ENCODE assay signal across 8 cellular contexts in genomic region chr17:44108440-44109311, GRCh38. TPM values are rescaled to one million over a fixed set of nuclear protein-coding genes. Genes with fewer than 3 reads are reported as not detected.
DNase-seq lines count a peak whose midpoint lies in the region; ATAC-seq and TF ChIP-seq lines count a peak whose summit lies in the region.

No MANE protein-coding gene starts in this region.

- H3K9ac ChIP-seq in trophoblast cell (ENCODE audit: low read length): no peak overlapping the region

- peaks cover 54% of the 10 kb centered on the region for H3K4me1 ChIP-seq in SJSA1 (replicated peaks)
- no peaks in the 10 kb centered on the region for H3K4me1 ChIP-seq in foreskin keratinocyte
- peaks cover 20 to 23% of the 10 kb centered on the region in 2 experiments for H3K4me1 ChIP-seq in trophoblast cell (ENCODE audit: control insufficient read depth in 1 of 2, insufficient read depth in 2 of 2, low read length in 2 of 2)

- H2AFZ ChIP-seq in trophoblast cell (ENCODE audit: insufficient read depth, low read length, poor library complexity): no peak overlapping the region

- H3K36me3 ChIP-seq in SJSA1: peaks cover 38% of the 10 kb centered on the region
- H3K36me3 ChIP-seq in trophoblast cell (ENCODE audit: control insufficient read depth in 1 of 2, insufficient read depth in 2 of 2, low read length in 2 of 2): peaks cover 4 to 10% of the 10 kb centered on the region in 2 experiments

- peak overlapping the region; percentile 39 for H2BK120ac ChIP-seq in trophoblast cell (ENCODE audit: insufficient read depth, low read length, poor library complexity)

- no peak for TF ChIP-seq CTCF in foreskin keratinocyte (conservative IDR thresholded peaks at IDR 0.05)

- WGBS in trophoblast cell (ENCODE audit: extremely low coverage, insufficient coverage, insufficient read length): no CpG with 5 or more reads among the region's 16 CpGs

- peak overlapping the region; percentile 80 for H4K91ac ChIP-seq in trophoblast cell (ENCODE audit: low read depth, low read length)

- in situ Hi-C loops in Caki2 (cut with HindIII; ENCODE audit: low pct_unique_long_range_greater_than_20kb, low sequenced_read_pairs): no loop called here

- peak overlapping the region; percentile 20 for H4K8ac ChIP-seq in trophoblast cell (ENCODE audit: low read depth, low read length)

- H3K14ac ChIP-seq in trophoblast cell (ENCODE audit: low read length): peak overlapping the region; percentile 10

- H3K4ac ChIP-seq in trophoblast cell (ENCODE audit: low read depth, low read length): peak overlapping the region; percentile 2

- peak; percentile 96 for DNase-seq in Caki2 (ENCODE audit: low read depth)
- DNase-seq in SJSA1 (ENCODE audit: low read depth in 1 of 2, low spot score in 2 of 2): peak; percentile 99
- DNase-seq in foreskin keratinocyte: no peak
- DNase-seq in trophoblast cell: peak; percentile 98
- no peak for DNase-seq in NCI-H2107 treated with DMSO at 0.1 percent for 48 hours (lab: John Stamatoyannopoulos, UW; ENCODE audit: unreplicated experiment)
- DNase-seq in SKM-1 treated with dmso at 0.1 percent for 144 hours (lab: John Stamatoyannopoulos, UW; ENCODE audit: unreplicated experiment): no peak
- DNase-seq in activated naive CD4-positive, alpha-beta T cell treated with Interleukin-2 at 50 U/mL for 16 hours: no peak

- H3K4me2 ChIP-seq in trophoblast cell (ENCODE audit: low read length): peak overlapping the region; percentile 24

- H2BK12ac ChIP-seq in trophoblast cell (ENCODE audit: low read length): peak overlapping the region; percentile 6

- peak overlapping the region; percentile 44 for H3K4me3 ChIP-seq in SJSA1
- no peak overlapping the region for H3K4me3 ChIP-seq in trophoblast cell (ENCODE audit: low read depth, low read length)

- H3K79me2 ChIP-seq in trophoblast cell (ENCODE audit: control insufficient read depth, insufficient read depth, low read length, poor library complexity): peaks cover 2% of the 10 kb centered on the region

- H3K18ac ChIP-seq in trophoblast cell (ENCODE audit: low read length): peak overlapping the region; percentile 33

- H3K27me3 ChIP-seq in SJSA1 (replicated peaks) (no peaks in the 10 kb centered on the region), foreskin keratinocyte (no peaks in the 10 kb centered on the region), trophoblast cell (ENCODE audit: insufficient read depth, low read length) (no peaks in the 10 kb centered on the region)

- ATAC-seq in foreskin keratinocyte (peak; percentile 25), HG02970 (IDR thresholded peaks at IDR 0.05; ENCODE audit: low FRiP score, unreplicated experiment) (no peak)

- no peak overlapping the region for H3K23ac ChIP-seq in trophoblast cell (ENCODE audit: low read length)

- H3K27ac ChIP-seq in SJSA1 (peak overlapping the region; percentile 59), foreskin keratinocyte (no peak overlapping the region), trophoblast cell (ENCODE audit: low read depth, low read length) (peak overlapping the region; percentile 84)

- peak overlapping the region; percentile 40 for H2AK5ac ChIP-seq in trophoblast cell (ENCODE audit: low read length)

- H4K12ac ChIP-seq in trophoblast cell (ENCODE audit: low read depth, low read length): no peak overlapping the region

- peaks cover 23% of the 10 kb centered on the region for H3K79me1 ChIP-seq in trophoblast cell (ENCODE audit: low read length)

- no peaks in the 10 kb centered on the region for H3K9me3 ChIP-seq in SJSA1 (replicated peaks)
- H3K9me3 ChIP-seq in trophoblast cell (ENCODE audit: insufficient read depth, low read depth, low read length): no peaks in the 10 kb centered on the region

- peak overlapping the region; percentile 70 for H2BK5ac ChIP-seq in trophoblast cell (ENCODE audit: low read depth, low read length, poor library complexity)

RNA-seq across cellular contexts. Expression of gene HDAC5, which starts 14.8 kb away (rescaled TPM):
- total RNA-seq in Caki2 (2014; rRNA removed; shearing (Covaris generic); ENCODE audit: low replicate concordance): 30.9 and 38.0 TPM in 2 replicates
- total RNA-seq in SJSA1 (2014; rRNA removed; shearing (Covaris generic)): 143 and 298 TPM in 2 replicates
- 7.7 and 10.9 TPM in 2 replicates for total RNA-seq in foreskin keratinocyte
- 4.4 and 6.7 TPM in 2 replicates for polyA plus RNA-seq in foreskin keratinocyte
- 53.7 and 54.1 TPM in 2 replicates for polyA plus RNA-seq in trophoblast cell (2013)

RNA-seq across cellular contexts. Expression of gene HROB, which starts 33.1 kb away (rescaled TPM):
- 3.0 and 5.7 TPM in 2 replicates for total RNA-seq in Caki2 (2014; rRNA removed; shearing (Covaris generic); ENCODE audit: low replicate concordance)
- 10.1 and 10.2 TPM in 2 replicates for total RNA-seq in SJSA1 (2014; rRNA removed; shearing (Covaris generic))
- 11.1 and 12.9 TPM in 2 replicates for total RNA-seq in foreskin keratinocyte
- polyA plus RNA-seq in foreskin keratinocyte: 8.8 and 9.3 TPM in 2 replicates
- 11.6 and 11.7 TPM in 2 replicates for polyA plus RNA-seq in trophoblast cell (2013)

RNA-seq across cellular contexts. Expression of gene G6PC3, which starts 38.1 kb away (rescaled TPM):
- 42.4 and 50.6 TPM in 2 replicates for total RNA-seq in Caki2 (2014; rRNA removed; shearing (Covaris generic); ENCODE audit: low replicate concordance)
- 24.4 and 36.2 TPM in 2 replicates for total RNA-seq in SJSA1 (2014; rRNA removed; shearing (Covaris generic))
- 37.7 and 42.5 TPM in 2 replicates for total RNA-seq in foreskin keratinocyte
- polyA plus RNA-seq in foreskin keratinocyte: 79.4 and 87.6 TPM in 2 replicates
- polyA plus RNA-seq in trophoblast cell (2013): 85.9 and 89.3 TPM in 2 replicates

RNA-seq across cellular contexts. Expression of gene LSM12, which starts 42.2 kb away (rescaled TPM):
- total RNA-seq in Caki2 (2014; rRNA removed; shearing (Covaris generic); ENCODE audit: low replicate concordance): 77.9 and 126 TPM in 2 replicates
- total RNA-seq in SJSA1 (2014; rRNA removed; shearing (Covaris generic)): 44.0 and 69.7 TPM in 2 replicates
- total RNA-seq in foreskin keratinocyte: 56.3 and 56.5 TPM in 2 replicates
- polyA plus RNA-seq in foreskin keratinocyte: 55.8 and 60.1 TPM in 2 replicates
- 86.9 and 92.3 TPM in 2 replicates for polyA plus RNA-seq in trophoblast cell (2013)

Comparison
In these comparisons a context has a peak if more than half of its experiments do, and no peak if none do; other contexts are left out.
1. DNase-seq: peak in Caki2 (single experiment), SJSA1 (2 of 2) and trophoblast cell (2 of 2); none in foreskin keratinocyte (0 of 2), NCI-H2107 treated with DMSO at 0.1 percent for 48 hours (single experiment), SKM-1 treated with dmso at 0.1 percent for 144 hours (single experiment) and activated naive CD4-positive, alpha-beta T cell treated with Interleukin-2 at 50 U/mL for 16 hours (single experiment).